ENCODE assay signal across 19 cellular contexts in genomic region chr5:174454464-174454863, GRCh38.
A peak's percentile ranks its signal among the peaks of the same experiment; 100 is the strongest.
DNase-seq lines count a peak whose midpoint lies in the region; ATAC-seq and TF ChIP-seq lines count a peak whose summit lies in the region.
"Had no signal": no experiment of that assay in that cellular context is flagged by ENCODE, and none has a peak within 500 bp of the region (broad histone marks: within the 10 kb centered on the region; RNA-seq: fewer than 3 reads in every experiment).

No MANE protein-coding gene starts in this region.

- no peaks in the 10 kb centered on the region for H3K27me3 Mint-ChIP-seq in activated T-cell treated with anti-CD3 and anti-CD28 coated beads, Interleukin-2, amount 50 U/mL, for 4 hours (ENCODE audit: low read depth)
- peaks cover 0 to 5% (median 0%) of the 10 kb centered on the region in 5 donors for H3K27me3 Mint-ChIP-seq in naive thymus-derived CD4-positive, alpha-beta T cell
- H3K27me3 Mint-ChIP-seq: activated naive CD8-positive, alpha-beta T cell; progenitor cell of endocrine pancreas had no signal

- POLR2A ChIA-PET in naive thymus-derived CD4-positive, alpha-beta T cell (lab: Charles Lee) = no interaction called here

- CTCF ChIA-PET in naive thymus-derived CD4-positive, alpha-beta T cell (lab: Charles Lee) = no interaction called here

- DNase-seq in activated T-cell treated with anti-CD3 and anti-CD28 coated beads, Interleukin-2, amount 50 U/mL, for 4 hours = no peak
- DNase-seq in activated T-cell treated with anti-CD3 and anti-CD28 coated beads, Interleukin-2, amount 50 U/mL, for 48 hours = no peak
- peak; percentile 48 for DNase-seq in HT-29 (ENCODE audit: low spot score)
- peak; percentile 24 for DNase-seq in T-helper 22 cell (ENCODE audit: low read depth)
- DNase-seq in naive thymus-derived CD4-positive, alpha-beta T cell = peak in 5 of 9 donors; percentile 2 to 50 (median 31)
- DNase-seq in HK-2 (ENCODE audit: unreplicated experiment) = no peak
- DNase-seq in uterus = no peak
- DNase-seq: activated CD4-positive, alpha-beta T cell treated with anti-CD3 and anti-CD28 coated beads for 1 hour; DMS 273 treated with DMSO at 0.1 percent for 48 hours; gastrocnemius medialis; IMR-90; NCI-H1694 treated with DMSO at 0.1 percent for 48 hours; NCI-H2171 treated with DMSO at 0.1 percent for 48 hours; RPMI8226; sigmoid colon had no signal

- H3K9me3 Mint-ChIP-seq in activated T-cell treated with anti-CD3 and anti-CD28 coated beads, Interleukin-2, amount 50 U/mL, for 4 hours = no peaks in the 10 kb centered on the region
- peaks cover 0 to 11% (median 2%) of the 10 kb centered on the region in 11 donors for H3K9me3 Mint-ChIP-seq in naive thymus-derived CD4-positive, alpha-beta T cell

- intact Hi-C loops in naive thymus-derived CD4-positive, alpha-beta T cell (cut with micrococcal nuclease) = no loop called here
- intact Hi-C loops in uterus (cut with DNase I; ENCODE audit: low total_unique reads) = no loop called here

- H3K9me3 ChIP-seq in naive thymus-derived CD4-positive, alpha-beta T cell (ENCODE audit: control insufficient read depth in 2 of 3, low read length in 3 of 3) = no peaks in the 10 kb centered on the region
- no peaks in the 10 kb centered on the region for H3K9me3 ChIP-seq in uterus
- H3K9me3 ChIP-seq: gastrocnemius medialis had no signal

- no peak for TF ChIP-seq POLR2A in uterus (IDR thresholded peaks at IDR 0.05)

- no peak overlapping the region for H3K4me3 ChIP-seq in naive thymus-derived CD4-positive, alpha-beta T cell (ENCODE audit: low read length)
- no peak overlapping the region for H3K4me3 ChIP-seq in uterus
- H3K4me3 ChIP-seq: esophagus muscularis mucosa, gastrocnemius medialis, sigmoid colon had no signal

- H3K36me3 ChIP-seq in naive thymus-derived CD4-positive, alpha-beta T cell (ENCODE audit: control insufficient read depth in 2 of 3, insufficient read depth in 3 of 3, low read length in 3 of 3) = no peaks in the 10 kb centered on the region
- H3K36me3 ChIP-seq in uterus = no peaks in the 10 kb centered on the region
- H3K36me3 ChIP-seq: esophagus muscularis mucosa, gastrocnemius medialis, sigmoid colon had no signal

- ATAC-seq in activated T-cell treated with anti-CD3 and anti-CD28 coated beads, Interleukin-2, amount 50 U/mL, for 4 hours = no peak
- peak; percentile 82 for ATAC-seq in naive thymus-derived CD4-positive, alpha-beta T cell
- no peak for ATAC-seq in GM18870 (IDR thresholded peaks at IDR 0.05; ENCODE audit: unreplicated experiment)
- ATAC-seq: gastrocnemius medialis had no signal

- peak overlapping the region in 1 of 9 donors; percentile 45 for H3K27ac Mint-ChIP-seq in naive thymus-derived CD4-positive, alpha-beta T cell
- H3K27ac Mint-ChIP-seq: activated naive CD8-positive, alpha-beta T cell; progenitor cell of endocrine pancreas had no signal

- H3K36me3 Mint-ChIP-seq in activated T-cell treated with anti-CD3 and anti-CD28 coated beads, Interleukin-2, amount 50 U/mL, for 4 hours (ENCODE audit: insufficient read depth) = no peaks in the 10 kb centered on the region
- no peaks in the 10 kb centered on the region for H3K36me3 Mint-ChIP-seq in naive thymus-derived CD4-positive, alpha-beta T cell
- H3K36me3 Mint-ChIP-seq: activated naive CD8-positive, alpha-beta T cell had no signal

- no peak for TF ChIP-seq CTCF in uterus (IDR thresholded peaks at IDR 0.05)

- no peaks in the 10 kb centered on the region for H3K27me3 ChIP-seq in naive thymus-derived CD4-positive, alpha-beta T cell (ENCODE audit: control insufficient read depth in 2 of 2, insufficient read depth in 2 of 2, low read length in 2 of 2)
- H3K27me3 ChIP-seq in uterus = no peaks in the 10 kb centered on the region
- H3K27me3 ChIP-seq: sigmoid colon had no signal

- peaks cover 5 to 10% of the 10 kb centered on the region in 2 donors for H3K4me1 ChIP-seq in naive thymus-derived CD4-positive, alpha-beta T cell (ENCODE audit: control insufficient read depth in 2 of 2, insufficient read depth in 2 of 2, low read length in 2 of 2)
- no peaks in the 10 kb centered on the region for H3K4me1 ChIP-seq in uterus
- H3K4me1 ChIP-seq: esophagus muscularis mucosa, gastrocnemius medialis, sigmoid colon had no signal

- no peak overlapping the region for H3K27ac ChIP-seq in naive thymus-derived CD4-positive, alpha-beta T cell (ENCODE audit: low read depth, low read length)
- no peak overlapping the region for H3K27ac ChIP-seq in uterus
- H3K27ac ChIP-seq: esophagus muscularis mucosa, gastrocnemius medialis, sigmoid colon had no signal

- H3K4me3 Mint-ChIP-seq in activated T-cell treated with anti-CD3 and anti-CD28 coated beads, Interleukin-2, amount 50 U/mL, for 4 hours = peak overlapping the region; percentile 59
- peak overlapping the region in 9 of 10 donors; percentile 2 to 73 (median 24) for H3K4me3 Mint-ChIP-seq in naive thymus-derived CD4-positive, alpha-beta T cell

- peaks cover 25% of the 10 kb centered on the region for H3K4me1 Mint-ChIP-seq in activated T-cell treated with anti-CD3 and anti-CD28 coated beads, Interleukin-2, amount 50 U/mL, for 4 hours (ENCODE audit: low read depth)
- H3K4me1 Mint-ChIP-seq in naive thymus-derived CD4-positive, alpha-beta T cell = peaks cover 4 to 34% (median 19%) of the 10 kb centered on the region in 7 donors

Comparison
In these comparisons a context has a peak if more than half of its experiments do, and no peak if none do; other contexts are left out.
1. DNase-seq: peak in HT-29 (single experiment), T-helper 22 cell (single experiment) and naive thymus-derived CD4-positive, alpha-beta T cell (5 of 9); none in activated T-cell treated with anti-CD3 and anti-CD28 coated beads, Interleukin-2, amount 50 U/mL, for 4 hours (single experiment), activated T-cell treated with anti-CD3 and anti-CD28 coated beads, Interleukin-2, amount 50 U/mL, for 48 hours (0 of 2), HK-2 (single experiment) and uterus (0 of 2).